Comparison of ENCODE assay signal across 8 cellular contexts in genomic region chr9:132078369-132079356, GRCh38. TPM values are rescaled to one million over a fixed set of nuclear protein-coding genes. Genes with fewer than 3 reads are reported as not detected.
DNase-seq lines count a peak whose midpoint lies in the region; ATAC-seq, FAIRE-seq and TF ChIP-seq lines count a peak whose summit lies in the region.

No MANE protein-coding gene starts in this region.

- H3K4me3 Mint-ChIP-seq in Caco-2 (ENCODE audit: unreplicated experiment) = peak overlapping the region; percentile 97
- peak overlapping the region; percentile 97 to 99 (median 98) for H3K4me3 Mint-ChIP-seq in brain

- no peaks in the 10 kb centered on the region for H3K9me3 Mint-ChIP-seq in Caco-2 (ENCODE audit: unreplicated experiment)
- H3K9me3 Mint-ChIP-seq in brain = no peaks in the 10 kb centered on the region

- H3K27me3 Mint-ChIP-seq in Caco-2 (ENCODE audit: insufficient read depth, unreplicated experiment) (peaks cover 2% of the 10 kb centered on the region), brain (peaks cover 13% of the 10 kb centered on the region)

- POLR2A ChIA-PET in Caco-2 (lab: Charles Lee) = no interaction called here

- intact Hi-C loops in Caco-2 (cut with micrococcal nuclease; ENCODE audit: unreplicated experiment) = no loop called here

- TF ChIP-seq CTCF in Caco-2 (IDR thresholded peaks at IDR 0.05; ENCODE audit: insufficient read depth in 1 of 2, low read depth in 1 of 2, low read length in 1 of 2, severe bottlenecking in 1 of 2, unreplicated experiment in 1 of 2) = no peak
- TF ChIP-seq CTCF in brain (conservative IDR thresholded peaks at IDR 0.05) = no peak

- no peaks in the 10 kb centered on the region for H3K9me3 ChIP-seq in Caco-2

- CTCF ChIA-PET in Caco-2 (lab: Charles Lee) = no interaction called here

- no peaks in the 10 kb centered on the region for H3K36me3 ChIP-seq in Caco-2 (ENCODE audit: control insufficient read depth, insufficient read depth, low read length)

- FAIRE-seq in RCC 7860 (lab: Jason Lieb, UNC) = no peak
- FAIRE-seq in frontal cortex (lab: Jason Lieb, UNC) = no peak

- peak overlapping the region; percentile 81 for H3K27ac Mint-ChIP-seq in Caco-2 (ENCODE audit: unreplicated experiment)
- peak overlapping the region; percentile 94 to 98 (median 96) for H3K27ac Mint-ChIP-seq in brain

- peak overlapping the region; percentile 66 for H3K4me3 ChIP-seq in Caco-2 (ENCODE audit: low read depth, low read length)

- BruUV-seq in Caco-2 (replicated peaks; lab: Mats Ljungman, UMichigan) = no TSS peak

- peaks cover 12% of the 10 kb centered on the region; the same call in 1 of the 2 replicates for H3K4me1 ChIP-seq in Caco-2

- no peaks in the 10 kb centered on the region for H3K27me3 ChIP-seq in Caco-2 (replicated peaks; ENCODE audit: control insufficient read depth, insufficient read depth, low read length)

- H3K36me3 Mint-ChIP-seq in Caco-2 (ENCODE audit: insufficient read depth, unreplicated experiment) (peaks cover 7% of the 10 kb centered on the region), brain (peaks cover 14% of the 10 kb centered on the region)

- peak; percentile 19 for ATAC-seq in HG02943 (IDR thresholded peaks at IDR 0.05; ENCODE audit: low read depth, unreplicated experiment)

- H3K4me1 Mint-ChIP-seq in Caco-2 (ENCODE audit: low read depth, unreplicated experiment) (peaks cover 14% of the 10 kb centered on the region), brain (peaks cover 57% of the 10 kb centered on the region)

- DNase-seq in Caco-2 = no peak
- peak; percentile 56 for DNase-seq in RCC 7860 (ENCODE audit: low spot score)
- DNase-seq in kidney glomerular epithelial cell (lab: John Stamatoyannopoulos, UW) = peak; percentile 75
- peak; percentile 8 for DNase-seq in stimulated activated CD8-positive, alpha-beta memory T cell treated with anti-CD3 and anti-CD28 coated beads, Interleukin-4, amount 100 ng/mL, for 24 hours (ENCODE audit: low read depth)
- no peak for DNase-seq in iPS-NIHi11 (ENCODE audit: low spot score)
- no peak for DNase-seq in frontal cortex (ENCODE audit: low spot score in 2 of 2)

RNA-seq across cellular contexts. Expression of gene MED27, which starts 1.0 kb away (rescaled TPM):
- total RNA-seq in Caco-2 (2022) (24.7 and 30.4 TPM in 2 replicates), frontal cortex (11.8 TPM)
- 82.6 TPM for polyA plus RNA-seq in brain (ENCODE audit: insufficient read depth, low read depth, low replicate concordance)

Comparison
In these comparisons a context has a peak if more than half of its experiments do, and no peak if none do; other contexts are left out.
1. DNase-seq: peak in RCC 7860 (single experiment), kidney glomerular epithelial cell (single experiment) and stimulated activated CD8-positive, alpha-beta memory T cell treated with anti-CD3 and anti-CD28 coated beads, Interleukin-4, amount 100 ng/mL, for 24 hours (single experiment); none in Caco-2 (0 of 2), iPS-NIHi11 (single experiment) and frontal cortex (0 of 2).